10 cellular contexts compared by ENCODE assay signal in genomic region chr9:72361227-72361626, GRCh38. TPM values are rescaled to one million over a fixed set of nuclear protein-coding genes. Genes with fewer than 3 reads are reported as not detected.
DNase-seq lines count a peak whose midpoint lies in the region; ATAC-seq and TF ChIP-seq lines count a peak whose summit lies in the region.
"Had no signal": no experiment of that assay in that cellular context is flagged by ENCODE, and none has a peak within 500 bp of the region (broad histone marks: within the 10 kb centered on the region; RNA-seq: fewer than 3 reads in every experiment).

No MANE protein-coding gene starts in this region.

- H3K9ac ChIP-seq in muscle layer of colon (ENCODE audit: low read length), result peak overlapping the region; percentile 99

- H3K4me3 ChIP-seq in left ventricle myocardium inferior (peak overlapping the region; percentile 86), choroid plexus epithelial cell (ENCODE audit: low read depth, low read length) (peak overlapping the region; percentile 81), muscle layer of colon (ENCODE audit: low read depth in 1 of 2, low read length in 2 of 2) (peak overlapping the region; percentile 10 to 44), uterus (peak overlapping the region; percentile 47 to 73)

- TF ChIP-seq POLR2A in uterus (IDR thresholded peaks at IDR 0.05), result no peak

- TF ChIP-seq CTCF in left ventricle myocardium inferior (IDR thresholded peaks at IDR 0.05; ENCODE audit: borderline replicate concordance) (no peak), choroid plexus epithelial cell (conservative IDR thresholded peaks at IDR 0.05; ENCODE audit: low read depth, low read length) (no peak), uterus (IDR thresholded peaks at IDR 0.05) (no peak)

- DNase-seq in left ventricle myocardium inferior (no peak), left cardiac atrium (no peak), choroid plexus epithelial cell (ENCODE audit: low read depth) (peak; percentile 41), uterus (no peak)
- DNase-seq in stimulated activated CD4-positive, alpha-beta T cell treated with anti-CD3 and anti-CD28 coated beads, Interleukin-4, amount 100 ng/mL, for 4 hours, result no peak
- DNase-seq: NCI-H1092 treated with DMSO at 0.1 percent for 48 hours had no signal

- no peak for ATAC-seq in left cardiac atrium
- ATAC-seq in HG03045 (IDR thresholded peaks at IDR 0.05; ENCODE audit: unreplicated experiment), result no peak
- ATAC-seq in GM18909 (IDR thresholded peaks at IDR 0.05; ENCODE audit: poor library complexity, unreplicated experiment), result no peak
- ATAC-seq: activated CD4-positive, CD25-positive, alpha-beta regulatory T cell treated with anti-CD3 and anti-CD28 coated beads, Interleukin-2, amount 50 U/mL, for 24 hours had no signal

- H3K4me1 ChIP-seq in left ventricle myocardium inferior (peaks cover 89% of the 10 kb centered on the region), muscle layer of colon (ENCODE audit: insufficient read depth, low read length) (peaks cover 57% of the 10 kb centered on the region), uterus (peaks cover 10 to 18% of the 10 kb centered on the region in 2 donors)

- H3K9me3 ChIP-seq in left ventricle myocardium inferior (replicated peaks) (no peaks in the 10 kb centered on the region), muscle layer of colon (ENCODE audit: low read length) (no peaks in the 10 kb centered on the region), uterus (no peaks in the 10 kb centered on the region)

- H3K27me3 ChIP-seq in left ventricle myocardium inferior (ENCODE audit: low read depth), result no peaks in the 10 kb centered on the region
- H3K27me3 ChIP-seq in muscle layer of colon (ENCODE audit: control insufficient read depth in 1 of 2, insufficient read depth in 2 of 2, low read length in 2 of 2), result no peaks in the 10 kb centered on the region
- H3K27me3 ChIP-seq in uterus, result no peaks in the 10 kb centered on the region

- intact Hi-C loops in left ventricle myocardium inferior (cut with micrococcal nuclease), result loop anchor here (10.0 kb wide), 1 partner anchor 214 kb away; no protein-coding TSS in a partner anchor
- intact Hi-C loops in left cardiac atrium (cut with DNase I), result no loop called here
- intact Hi-C loops in uterus (cut with DNase I; ENCODE audit: low total_unique reads), result no loop called here

- peak overlapping the region; percentile 100 for H3K27ac ChIP-seq in left ventricle myocardium inferior (replicated peaks)
- H3K27ac ChIP-seq in muscle layer of colon (ENCODE audit: low read depth, low read length), result peak overlapping the region; percentile 100
- H3K27ac ChIP-seq in uterus, result peak overlapping the region; percentile 99

- peaks cover 44% of the 10 kb centered on the region for H3K36me3 ChIP-seq in left ventricle myocardium inferior
- H3K36me3 ChIP-seq in muscle layer of colon (ENCODE audit: insufficient read depth, low read length), result peaks cover 28% of the 10 kb centered on the region
- H3K36me3 ChIP-seq in uterus, result no peaks in the 10 kb centered on the region

RNA-seq across cellular contexts. Expression of gene ZFAND5, which starts 3.8 kb away (rescaled TPM):
- total RNA-seq in left ventricle myocardium inferior (183 TPM), left cardiac atrium (100 to 1,000 TPM; 151 to 176 TPM), uterus (100 to 1,000 TPM in 3 of 4 donors, 10 to 100 TPM in 1; 58.7 to 189 (median 160) TPM)

Comparison
In these comparisons a context has a peak if more than half of its experiments do, and no peak if none do; other contexts are left out.
1. H3K4me3 ChIP-seq: peak in every context shown above with its lines; median percentile 86 in left ventricle myocardium inferior; 81 in choroid plexus epithelial cell; 60 in uterus; 27 in muscle layer of colon.